8 cellular contexts compared by ENCODE assay signal in genomic region chr3:195238626-195239118, GRCh38. TPM values are rescaled to one million over a fixed set of nuclear protein-coding genes. Genes with fewer than 3 reads are reported as not detected.
DNase-seq lines count a peak whose midpoint lies in the region; ATAC-seq and TF ChIP-seq lines count a peak whose summit lies in the region.

No MANE protein-coding gene starts in this region.

- peak overlapping the region; percentile 56 for H2AFZ ChIP-seq in GM23248

- peak overlapping the region; percentile 45 for H3K9ac ChIP-seq in GM23248

- H3K4me2 ChIP-seq in GM23248 (ENCODE audit: unreplicated experiment) = peak overlapping the region; percentile 0

- peaks cover 29% of the 10 kb centered on the region; the same call in 1 of the 2 replicates for H3K79me2 ChIP-seq in GM23248 (ENCODE audit: insufficient read depth)

- H3K9me3 Mint-ChIP-seq in Calu3 (ENCODE audit: low read depth, unreplicated experiment) = peaks cover 10% of the 10 kb centered on the region

- no peaks in the 10 kb centered on the region for H3F3A ChIP-seq in GM23248 (ENCODE audit: insufficient read depth)

- CTCF ChIA-PET in Calu3 (lab: Charles Lee) = no interaction called here

- 28 to 40% methylated on average over 9 of the region's 9 CpGs for WGBS in GM23248 (ENCODE audit: low coverage in 1 of 2, low lambda C conversion rate in 2 of 2, missing lambda C conversion rate in 2 of 2), 2 experiments

- H3K27ac Mint-ChIP-seq in Calu3 (ENCODE audit: unreplicated experiment) = no peak overlapping the region

- H3K9me2 ChIP-seq in GM23248 (ENCODE audit: insufficient read depth) = no peaks in the 10 kb centered on the region

- 0 out of 2 replicates have a peak overlapping the region, but pooled peaks have one; percentile 13 for H3K27ac ChIP-seq in GM23248

- no peaks in the 10 kb centered on the region for H3K36me3 Mint-ChIP-seq in Calu3 (ENCODE audit: insufficient read depth, unreplicated experiment)

- no peaks in the 10 kb centered on the region for H3K27me3 Mint-ChIP-seq in Calu3 (ENCODE audit: unreplicated experiment)

- no peaks in the 10 kb centered on the region for H3K27me3 ChIP-seq in GM23248 (replicated peaks; ENCODE audit: insufficient read depth)

- H3K36me3 ChIP-seq in GM23248 (ENCODE audit: low read depth) = no peaks in the 10 kb centered on the region

- H3K4me1 Mint-ChIP-seq in Calu3 (ENCODE audit: low read depth, unreplicated experiment) = no peaks in the 10 kb centered on the region

- H4K20me1 ChIP-seq in GM23248 (ENCODE audit: insufficient read depth) = no peaks in the 10 kb centered on the region

- TF ChIP-seq CTCF in cardiac fibroblast (IDR thresholded peaks at IDR 0.05; ENCODE audit: low read depth, low read length) (no peak), Calu3 (IDR thresholded peaks at IDR 0.05; ENCODE audit: unreplicated experiment) (no peak)

- BruUV-seq in Calu3 (replicated peaks; lab: Mats Ljungman, UMichigan) = no TSS peak

- H3K4me3 ChIP-seq in GM23248 (no peak overlapping the region), cardiac fibroblast (replicated peaks in 1 of 2; ENCODE audit: low read depth in 2 of 2, low read length in 2 of 2) (no peak overlapping the region), skeletal muscle cell (ENCODE audit: low read depth, low read length) (no peak overlapping the region)

- H3K4me1 ChIP-seq in GM23248 (ENCODE audit: insufficient read depth) = peaks cover 7% of the 10 kb centered on the region; the same call in 1 of the 2 replicates

- ATAC-seq in HG02981 (IDR thresholded peaks at IDR 0.05; ENCODE audit: unreplicated experiment) = no peak

- in situ Hi-C loops in GM23248 (cut with MboI) = no loop called here

- DNase-seq in GM23248 (peak; percentile 46), cardiac fibroblast (ENCODE audit: low read depth in 2 of 2) (peak; percentile 46 to 77), iris pigment epithelial cell (ENCODE audit: low read depth) (peak; percentile 36), skeletal muscle cell (ENCODE audit: low read depth) (peak; percentile 66), NCI-H446 treated with DMSO at 0.1 percent for 48 hours (lab: John Stamatoyannopoulos, UW) (no peak), Calu3 (no peak), NCI-H226 (no peak)

- H3K4me3 Mint-ChIP-seq in Calu3 (ENCODE audit: low read depth, unreplicated experiment) = no peak overlapping the region

- intact Hi-C loops in Calu3 (cut with micrococcal nuclease; ENCODE audit: unreplicated experiment) = no loop called here

- no peaks in the 10 kb centered on the region for H3K9me3 ChIP-seq in GM23248 (ENCODE audit: low read depth)

RNA-seq across cellular contexts. Expression of gene XXYLT1, which starts 32.3 kb away (rescaled TPM):
- total RNA-seq in GM23248 (2014; rRNA removed; shearing (Covaris generic)) = 42.4 and 44.7 TPM in 2 replicates
- 22.8 and 24.3 TPM in 2 replicates for polyA plus RNA-seq in GM23248 (2016; fragmentation: Nextera tagmentation; extraction: Ambion mirVana)
- 25.9 and 29.2 TPM in 2 replicates for total RNA-seq in Calu3 (2022)

Comparison
In these comparisons a context has a peak if more than half of its experiments do, and no peak if none do; other contexts are left out.
1. DNase-seq: peak in GM23248 (single experiment), cardiac fibroblast (2 of 2), iris pigment epithelial cell (single experiment) and skeletal muscle cell (single experiment); none in NCI-H446 treated with DMSO at 0.1 percent for 48 hours (single experiment), Calu3 (single experiment) and NCI-H226 (single experiment).